ENCODE assay signal across 21 cellular contexts in genomic region chr17:1625053-1625452, GRCh38.
"Had no signal": no experiment of that assay in that cellular context is flagged by ENCODE, and none has a peak within 500 bp of the region (broad histone marks: within the 10 kb centered on the region; RNA-seq: fewer than 3 reads in every experiment).

No MANE protein-coding gene starts in this region.

- ATAC-seq: activated CD4-positive, alpha-beta T cell treated with anti-CD3 and anti-CD28 coated beads for 36 hours; activated CD8-positive, alpha-beta memory T cell treated with anti-CD3 and anti-CD28 coated beads, Interleukin-2, amount 10 ng/mL, durations not matched to agents 7 days and 5 days; left ventricle myocardium superior; pancreas; sciatic nerve; stimulated activated naive CD8-positive, alpha-beta T cell treated with anti-CD3 and anti-CD28 coated beads, Interleukin-15, amount 100 ng/mL, for 72 hours; upper lobe of right lung had no signal

- H3K27me3 Mint-ChIP-seq: activated naive CD4-positive, alpha-beta T cell treated with anti-CD3 and anti-CD28 coated beads, Interleukin-2, amount 50 U/mL, for 24 hours had no signal

- H3K36me3 ChIP-seq: esophagus squamous epithelium, pancreas had no signal

- H3K9me3 Mint-ChIP-seq: activated CD4-positive, alpha-beta memory T cell treated with anti-CD3 and anti-CD28 coated beads for 36 hours; activated naive CD4-positive, alpha-beta T cell treated with anti-CD3 and anti-CD28 coated beads, Interleukin-2, amount 50 U/mL, for 24 hours; activated T-cell treated with anti-CD3 and anti-CD28 coated beads, Interleukin-2, amount 50 U/mL, for 24 hours; nephron; stimulated activated naive CD8-positive, alpha-beta T cell treated with anti-CD3 and anti-CD28 coated beads, Interleukin-15, amount 100 ng/mL, for 72 hours had no signal

- H3K27me3 ChIP-seq: pancreas, spleen, upper lobe of right lung had no signal

- H3K9me3 ChIP-seq: esophagus squamous epithelium, pancreas, spleen, upper lobe of right lung had no signal

- H3K36me3 Mint-ChIP-seq: activated CD4-positive, alpha-beta memory T cell treated with anti-CD3 and anti-CD28 coated beads for 36 hours; activated CD8-positive, alpha-beta memory T cell treated with anti-CD3 and anti-CD28 coated beads, Interleukin-2, amount 10 ng/mL, durations not matched to agents 7 days and 5 days; activated naive CD4-positive, alpha-beta T cell treated with anti-CD3 and anti-CD28 coated beads, Interleukin-2, amount 50 U/mL, for 24 hours had no signal

- H3K4me3 Mint-ChIP-seq: activated CD4-positive, alpha-beta memory T cell treated with anti-CD3 and anti-CD28 coated beads for 36 hours; activated CD4-positive, alpha-beta T cell treated with anti-CD3 and anti-CD28 coated beads for 36 hours; activated CD8-positive, alpha-beta memory T cell treated with anti-CD3 and anti-CD28 coated beads, Interleukin-2, amount 10 ng/mL, durations not matched to agents 7 days and 5 days; activated naive CD4-positive, alpha-beta T cell treated with anti-CD3 and anti-CD28 coated beads, Interleukin-2, amount 50 U/mL, for 24 hours; activated T-cell treated with anti-CD3 and anti-CD28 coated beads, Interleukin-2, amount 50 U/mL, for 24 hours; stimulated activated naive CD8-positive, alpha-beta T cell treated with anti-CD3 and anti-CD28 coated beads, Interleukin-15, amount 100 ng/mL, for 72 hours had no signal

- FAIRE-seq: colon, pancreas had no signal

- DNase-seq: activated CD4-positive, alpha-beta memory T cell treated with anti-CD3 and anti-CD28 coated beads for 36 hours; activated CD4-positive, alpha-beta T cell treated with anti-CD3 and anti-CD28 coated beads for 36 hours; activated CD8-positive, alpha-beta memory T cell treated with anti-CD3 and anti-CD28 coated beads, Interleukin-2, amount 10 ng/mL, durations not matched to agents 7 days and 5 days; activated T-cell treated with anti-CD3 and anti-CD28 coated beads, Interleukin-2, amount 50 U/mL, for 24 hours; amniotic stem cell; caudate nucleus; effector CD4-positive, alpha-beta T cell; esophagus squamous epithelium; hypothalamus; kidney; left ventricle myocardium superior; mesendoderm; pancreas; spleen; stimulated activated naive CD8-positive, alpha-beta T cell treated with anti-CD3 and anti-CD28 coated beads, Interleukin-15, amount 100 ng/mL, for 72 hours; upper lobe of right lung had no signal

- H3K4me3 ChIP-seq: esophagus squamous epithelium, pancreas, upper lobe of right lung had no signal

- H3K27ac Mint-ChIP-seq: activated CD4-positive, alpha-beta memory T cell treated with anti-CD3 and anti-CD28 coated beads for 36 hours; activated CD4-positive, alpha-beta T cell treated with anti-CD3 and anti-CD28 coated beads for 36 hours; activated CD8-positive, alpha-beta memory T cell treated with anti-CD3 and anti-CD28 coated beads, Interleukin-2, amount 10 ng/mL, durations not matched to agents 7 days and 5 days; activated naive CD4-positive, alpha-beta T cell treated with anti-CD3 and anti-CD28 coated beads, Interleukin-2, amount 50 U/mL, for 24 hours; activated T-cell treated with anti-CD3 and anti-CD28 coated beads, Interleukin-2, amount 50 U/mL, for 24 hours; nephron; stimulated activated naive CD8-positive, alpha-beta T cell treated with anti-CD3 and anti-CD28 coated beads, Interleukin-15, amount 100 ng/mL, for 72 hours had no signal

- H3K27ac ChIP-seq: esophagus squamous epithelium, pancreas, upper lobe of right lung, VCaP had no signal
